ENCODE assay signal across 21 cellular contexts in the genomic region with DNA sequence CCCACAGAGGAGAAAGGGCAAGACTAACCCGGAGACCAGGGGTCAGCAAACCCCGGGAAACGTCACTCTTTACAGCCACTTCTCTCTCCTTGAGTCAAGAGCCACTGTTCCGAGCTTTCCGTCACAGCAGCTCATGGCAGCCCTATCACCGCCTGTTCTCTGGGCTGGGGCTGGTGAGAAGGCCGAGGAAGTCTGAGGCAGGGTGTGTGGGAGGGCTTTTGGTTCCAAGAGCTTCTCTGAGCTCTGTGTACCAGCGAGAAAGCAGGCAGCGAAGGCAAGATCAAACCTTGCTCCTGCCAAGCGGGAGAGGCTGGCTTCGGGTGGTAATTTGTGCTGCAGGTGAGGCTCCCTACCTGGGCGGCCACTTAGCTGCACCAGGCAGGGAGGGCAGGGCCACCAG. TPM values are rescaled to one million over a fixed set of nuclear protein-coding genes. Genes with fewer than 3 reads are reported as not detected.
DNase-seq lines count a peak whose midpoint lies in the region; ATAC-seq and TF ChIP-seq lines count a peak whose summit lies in the region.
"Had no signal": no experiment of that assay in that cellular context is flagged by ENCODE, and none has a peak within 500 bp of the region (broad histone marks: within the 10 kb centered on the region; RNA-seq: fewer than 3 reads in every experiment).

No MANE protein-coding gene starts in this region.

- H3K4me3 Mint-ChIP-seq in brain = no peak overlapping the region
- H3K4me3 Mint-ChIP-seq: CD4-positive, alpha-beta T cell had no signal

- peak overlapping the region; percentile 37 for H3K27ac ChIP-seq in neural cell (ENCODE audit: low read length)
- H3K27ac ChIP-seq in sigmoid colon = no peak overlapping the region
- H3K27ac ChIP-seq: SJSA1 had no signal

- H3F3A ChIP-seq in neural cell (ENCODE audit: insufficient read depth, low read length, poor library complexity, severe bottlenecking) = no peaks in the 10 kb centered on the region

- H3K27me3 ChIP-seq in neural cell (ENCODE audit: insufficient read depth, low read depth, low read length) (no peaks in the 10 kb centered on the region), sigmoid colon (no peaks in the 10 kb centered on the region)
- H3K27me3 ChIP-seq: SJSA1 had no signal

- peak; percentile 16 for DNase-seq in NCI-H2227 (lab: John Stamatoyannopoulos, UW; ENCODE audit: unreplicated experiment)
- DNase-seq in NCI-H2227 treated with DMSO at 0.1 percent for 48 hours (lab: John Stamatoyannopoulos, UW) = no peak
- peak; percentile 37 for DNase-seq in sigmoid colon
- DNase-seq in COLO668 (lab: John Stamatoyannopoulos, UW; ENCODE audit: unreplicated experiment) = no peak
- DNase-seq in foreskin fibroblast = no peak
- DNase-seq: 8988T; CD4-positive, alpha-beta T cell; COR-L47; GF-D8; Karpas-422; NCI-H1092; NCI-H1417 treated with DMSO at 0.1 percent for 48 hours; NCI-H1694 treated with DMSO at 0.1 percent for 48 hours; NCI-H2081; NCI-H526 treated with DMSO at 0.1 percent for 48 hours; Right ventricle myocardium superior; RPMI8226 had no signal

- TF ChIP-seq RAD21 in neural cell (conservative IDR thresholded peaks at IDR 0.05) = no peak

- peaks cover 45% of the 10 kb centered on the region for H3K4me1 Mint-ChIP-seq in brain

- H3K9me2 ChIP-seq in neural cell (ENCODE audit: insufficient read depth, low read length) = no peaks in the 10 kb centered on the region

- peak overlapping the region; percentile 3 for H3K9ac ChIP-seq in neural cell (ENCODE audit: low read length)

- TF ChIP-seq POLR2A in sigmoid colon (IDR thresholded peaks at IDR 0.05) = no peak

- no peaks in the 10 kb centered on the region for H3K27me3 Mint-ChIP-seq in brain
- H3K27me3 Mint-ChIP-seq: CD4-positive, alpha-beta T cell had no signal

- intact Hi-C loops in sigmoid colon (cut with DNase I) = no loop called here

- TF ChIP-seq CTCF in brain (conservative IDR thresholded peaks at IDR 0.05) = no peak
- TF ChIP-seq CTCF in neural cell (IDR thresholded peaks at IDR 0.05; ENCODE audit: poor library complexity, severe bottlenecking) = no peak
- no peak for TF ChIP-seq CTCF in sigmoid colon (IDR thresholded peaks at IDR 0.05)
- no peak for TF ChIP-seq CTCF in foreskin fibroblast (IDR thresholded peaks at IDR 0.05; ENCODE audit: low read depth, low read length)

- WGBS in sigmoid colon, 2 donors = 94 to 96% methylated on average over 12 of the region's 12 CpGs

- no peaks in the 10 kb centered on the region for H3K79me2 ChIP-seq in neural cell (replicated peaks; ENCODE audit: insufficient read depth, low read length)

- TF ChIP-seq EP300 in neural cell (conservative IDR thresholded peaks at IDR 0.05; ENCODE audit: poor library complexity, severe bottlenecking) = no peak
- TF ChIP-seq EP300 in sigmoid colon (IDR thresholded peaks at IDR 0.05) = no peak

- H3K36me3 Mint-ChIP-seq in brain = peaks cover 4% of the 10 kb centered on the region

- no peak overlapping the region for H2AFZ ChIP-seq in neural cell (ENCODE audit: low read depth, low read length)

- H3K9me3 Mint-ChIP-seq in brain = no peaks in the 10 kb centered on the region
- H3K9me3 Mint-ChIP-seq: CD4-positive, alpha-beta T cell had no signal

- no peaks in the 10 kb centered on the region for H4K20me1 ChIP-seq in neural cell (ENCODE audit: insufficient read depth)

- no peak overlapping the region for H3K4me2 ChIP-seq in neural cell (ENCODE audit: low read length)

- peak overlapping the region in 3 of 5 experiments; percentile 44 to 80 (median 78) for H3K27ac Mint-ChIP-seq in brain
- H3K27ac Mint-ChIP-seq: CD4-positive, alpha-beta T cell had no signal

- H3K36me3 ChIP-seq in neural cell (ENCODE audit: insufficient read depth, low read length) = no peaks in the 10 kb centered on the region
- no peaks in the 10 kb centered on the region for H3K36me3 ChIP-seq in sigmoid colon
- H3K36me3 ChIP-seq: SJSA1 had no signal

- no peak overlapping the region for H3K4me3 ChIP-seq in neural cell (ENCODE audit: low read length)
- no peak overlapping the region for H3K4me3 ChIP-seq in sigmoid colon
- H3K4me3 ChIP-seq in foreskin fibroblast (ENCODE audit: low read depth in 1 of 2, low read length in 2 of 2) = no peak overlapping the region
- H3K4me3 ChIP-seq: SJSA1 had no signal

- peaks cover 0 to 8% (median 7%) of the 10 kb centered on the region in 4 donors for H3K4me1 ChIP-seq in sigmoid colon
- H3K4me1 ChIP-seq: SJSA1 had no signal

- no peak for ATAC-seq in GM19452 (IDR thresholded peaks at IDR 0.05; ENCODE audit: unreplicated experiment)

- no peaks in the 10 kb centered on the region for H3K9me3 ChIP-seq in neural cell (ENCODE audit: low read length)
- H3K9me3 ChIP-seq in sigmoid colon = no peaks in the 10 kb centered on the region
- H3K9me3 ChIP-seq: SJSA1 had no signal

TF ChIP-seq in neural cell, 6 proteins besides CTCF, POLR2A, EP300 and RAD21:
- no peak for TF ChIP-seq EZH2 (IDR thresholded peaks at IDR 0.05; ENCODE audit: borderline replicate concordance, insufficient read depth, low read length, poor library complexity, severe bottlenecking)
- TF ChIP-seq, protein P1, sequence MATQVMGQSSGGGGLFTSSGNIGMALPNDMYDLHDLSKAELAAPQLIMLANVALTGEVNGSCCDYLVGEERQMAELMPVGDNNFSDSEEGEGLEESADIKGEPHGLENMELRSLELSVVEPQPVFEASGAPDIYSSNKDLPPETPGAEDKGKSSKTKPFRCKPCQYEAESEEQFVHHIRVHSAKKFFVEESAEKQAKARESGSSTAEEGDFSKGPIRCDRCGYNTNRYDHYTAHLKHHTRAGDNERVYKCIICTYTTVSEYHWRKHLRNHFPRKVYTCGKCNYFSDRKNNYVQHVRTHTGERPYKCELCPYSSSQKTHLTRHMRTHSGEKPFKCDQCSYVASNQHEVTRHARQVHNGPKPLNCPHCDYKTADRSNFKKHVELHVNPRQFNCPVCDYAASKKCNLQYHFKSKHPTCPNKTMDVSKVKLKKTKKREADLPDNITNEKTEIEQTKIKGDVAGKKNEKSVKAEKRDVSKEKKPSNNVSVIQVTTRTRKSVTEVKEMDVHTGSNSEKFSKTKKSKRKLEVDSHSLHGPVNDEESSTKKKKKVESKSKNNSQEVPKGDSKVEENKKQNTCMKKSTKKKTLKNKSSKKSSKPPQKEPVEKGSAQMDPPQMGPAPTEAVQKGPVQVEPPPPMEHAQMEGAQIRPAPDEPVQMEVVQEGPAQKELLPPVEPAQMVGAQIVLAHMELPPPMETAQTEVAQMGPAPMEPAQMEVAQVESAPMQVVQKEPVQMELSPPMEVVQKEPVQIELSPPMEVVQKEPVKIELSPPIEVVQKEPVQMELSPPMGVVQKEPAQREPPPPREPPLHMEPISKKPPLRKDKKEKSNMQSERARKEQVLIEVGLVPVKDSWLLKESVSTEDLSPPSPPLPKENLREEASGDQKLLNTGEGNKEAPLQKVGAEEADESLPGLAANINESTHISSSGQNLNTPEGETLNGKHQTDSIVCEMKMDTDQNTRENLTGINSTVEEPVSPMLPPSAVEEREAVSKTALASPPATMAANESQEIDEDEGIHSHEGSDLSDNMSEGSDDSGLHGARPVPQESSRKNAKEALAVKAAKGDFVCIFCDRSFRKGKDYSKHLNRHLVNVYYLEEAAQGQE (IDR thresholded peaks at IDR 0.05; ENCODE audit: borderline replicate concordance) = no peak
- TF ChIP-seq MXI1 (conservative IDR thresholded peaks at IDR 0.05; ENCODE audit: poor library complexity, severe bottlenecking) = no peak
- no peak for TF ChIP-seq SMC3 (conservative IDR thresholded peaks at IDR 0.05; ENCODE audit: poor library complexity)
- TF ChIP-seq TAF1 (IDR thresholded peaks at IDR 0.05; ENCODE audit: low read depth) = no peak
- no peak for TF ChIP-seq POLR2AphosphoS5 (IDR thresholded peaks at IDR 0.05)

RNA-seq across cellular contexts. Expression of a gene that starts 41.7 kb away (rescaled TPM):
- polyA plus RNA-seq in brain (ENCODE audit: insufficient read depth, low read depth, low replicate concordance) (65.7 TPM), neural cell (26.4 and 26.9 TPM in 2 replicates), sigmoid colon (10 to 100 TPM; 33.3 to 54.9 (median 34.2) TPM)
- 19.2 and 22.5 TPM in 2 replicates for polyA minus RNA-seq in neural cell
- 10 to 100 TPM; 35.2 to 48.2 (median 40.9) TPM for total RNA-seq in sigmoid colon

Comparison
In these comparisons a context has a peak if more than half of its experiments do, and no peak if none do; other contexts are left out.
1. DNase-seq: peak in NCI-H2227 (single experiment) and sigmoid colon (single experiment); none in NCI-H2227 treated with DMSO at 0.1 percent for 48 hours (single experiment), COLO668 (single experiment) and foreskin fibroblast (0 of 2).